ENCODE assay signal across 1 cellular context in genomic region chr19:34772697-34773554, GRCh38.
TF ChIP-seq lines count a peak whose summit lies in the region.

ZNF599 (minus strand) TSS chr19:34773215; CDS start chr19:34772841, 374 bp downstream.

TF ChIP-seq in HepG2, 621 proteins besides CTCF, POLR2A, EP300 and RAD21 (continued from another document and continues in another):
- TF ChIP-seq ZBED4 (CRISPR knock-in tag; IDR thresholded peaks at IDR 0.05; ENCODE audit: borderline replicate concordance), result no peak
- TF ChIP-seq MXI1 (IDR thresholded peaks at IDR 0.05; ENCODE audit: borderline replicate concordance, low read depth, low read length), result peak; percentile 54; the same call in 1 of the 3 replicates
- no peak for TF ChIP-seq POLR2AphosphoS2 (IDR thresholded peaks at IDR 0.05; ENCODE audit: low read depth, low read length)
- no peak for TF ChIP-seq ZNF326 (CRISPR knock-in tag; IDR thresholded peaks at IDR 0.05; ENCODE audit: borderline replicate concordance)
- TF ChIP-seq ASH2L (IDR thresholded peaks at IDR 0.05; ENCODE audit: insufficient read length, low read depth, low read length), result peak; percentile 70
- 0 out of 2 replicates have a peak, but pooled peaks have one; percentile 39 for TF ChIP-seq NFE2L1 (CRISPR knock-in tag; IDR thresholded peaks at IDR 0.05; ENCODE audit: borderline replicate concordance)
- TF ChIP-seq ZNF720 (CRISPR knock-in tag; IDR thresholded peaks at IDR 0.05), result no peak
- peak; percentile 58; the same call in 1 of the 2 replicates for TF ChIP-seq GTF3A (CRISPR knock-in tag; conservative IDR thresholded peaks at IDR 0.05)
- TF ChIP-seq PRDM10 (CRISPR knock-in tag; IDR thresholded peaks at IDR 0.05; ENCODE audit: low read depth), result peak; percentile 49; the same call in 1 of the 2 replicates
- no peak for TF ChIP-seq BRD4 (CRISPR knock-in tag; IDR thresholded peaks at IDR 0.05)
- TF ChIP-seq ZNF709 (CRISPR knock-in tag; IDR thresholded peaks at IDR 0.05), result no peak
- no peak for TF ChIP-seq ZNF773 (CRISPR knock-in tag; IDR thresholded peaks at IDR 0.05; ENCODE audit: borderline replicate concordance)
- no peak for TF ChIP-seq ZBTB43 (CRISPR knock-in tag; conservative IDR thresholded peaks at IDR 0.05)
- no peak for TF ChIP-seq ZNF775 (CRISPR knock-in tag; IDR thresholded peaks at IDR 0.05; ENCODE audit: borderline replicate concordance)
- no peak for TF ChIP-seq ZSCAN25 (CRISPR knock-in tag; IDR thresholded peaks at IDR 0.05)
- TF ChIP-seq MEIS2 (CRISPR knock-in tag; IDR thresholded peaks at IDR 0.05), result 0 out of 2 replicates have a peak, but pooled peaks have one; percentile 49
- TF ChIP-seq ZNF512B (CRISPR knock-in tag; IDR thresholded peaks at IDR 0.05; ENCODE audit: borderline replicate concordance), result no peak
- TF ChIP-seq MIER2 (CRISPR knock-in tag; IDR thresholded peaks at IDR 0.05), result no peak
- TF ChIP-seq NFKB2 (CRISPR knock-in tag; IDR thresholded peaks at IDR 0.05; ENCODE audit: borderline replicate concordance), result 0 out of 2 replicates have a peak, but pooled peaks have one; percentile 25
- no peak for TF ChIP-seq NCOR1 (IDR thresholded peaks at IDR 0.05; ENCODE audit: borderline replicate concordance, low read length)
- no peak for TF ChIP-seq ATRX (CRISPR knock-in tag; IDR thresholded peaks at IDR 0.05; ENCODE audit: borderline replicate concordance)
- TF ChIP-seq ZNF646 (CRISPR knock-in tag; IDR thresholded peaks at IDR 0.05), result no peak
- no peak for TF ChIP-seq ZNF446 (CRISPR knock-in tag; IDR thresholded peaks at IDR 0.05)
- TF ChIP-seq ETV5 (CRISPR knock-in tag; IDR thresholded peaks at IDR 0.05; ENCODE audit: borderline replicate concordance), result peak; percentile 76
- no peak for TF ChIP-seq RNF219 (CRISPR knock-in tag; IDR thresholded peaks at IDR 0.05)
- no peak for TF ChIP-seq ZNF7 (CRISPR knock-in tag; IDR thresholded peaks at IDR 0.05)
- peak; percentile 85 for TF ChIP-seq GMEB2 (CRISPR knock-in tag; IDR thresholded peaks at IDR 0.05; ENCODE audit: low read depth)
- TF ChIP-seq GFI1 (CRISPR knock-in tag; IDR thresholded peaks at IDR 0.05; ENCODE audit: borderline replicate concordance), result 0 out of 2 replicates have a peak, but pooled peaks have one; percentile 55
- TF ChIP-seq SMARCC2 (IDR thresholded peaks at IDR 0.05), result no peak
- no peak for TF ChIP-seq TRAFD1 (CRISPR knock-in tag; IDR thresholded peaks at IDR 0.05; ENCODE audit: borderline replicate concordance)
- TF ChIP-seq ZNF629 (CRISPR knock-in tag; conservative IDR thresholded peaks at IDR 0.05), result no peak
